ENCODE assay signal across 1 cellular context in genomic region chr12:108609535-108610335, GRCh38.
TF ChIP-seq lines count a peak whose summit lies in the region.

No MANE protein-coding gene starts in this region.

TF ChIP-seq in K562, 482 proteins besides CTCF, POLR2A, EP300 and RAD21:
- TF ChIP-seq HMGXB4 (CRISPR knock-in tag; IDR thresholded peaks at IDR 0.05) = no peak
- no peak for TF ChIP-seq BCOR (IDR thresholded peaks at IDR 0.05)
- peak; percentile 85 for TF ChIP-seq TFAP4 (CRISPR knock-in tag; IDR thresholded peaks at IDR 0.05; ENCODE audit: borderline replicate concordance)
- TF ChIP-seq ZBED1 (IDR thresholded peaks at IDR 0.05) = no peak
- TF ChIP-seq ETS1 (conservative IDR thresholded peaks at IDR 0.05; ENCODE audit: control insufficient read depth, low read depth, low read length) = no peak
- TF ChIP-seq RNF2 (IDR thresholded peaks at IDR 0.05) = no peak
- TF ChIP-seq ZNF408 (CRISPR knock-in tag; IDR thresholded peaks at IDR 0.05; ENCODE audit: low read depth) = no peak
- no peak for TF ChIP-seq JUND (IDR thresholded peaks at IDR 0.05; ENCODE audit: borderline replicate concordance, low read depth, low read length)
- no peak for TF ChIP-seq JUND (tag; IDR thresholded peaks at IDR 0.05; ENCODE audit: borderline replicate concordance, low read depth, low read length)
- TF ChIP-seq CBFA2T3 (IDR thresholded peaks at IDR 0.05) = peak; percentile 33; the same call in 1 of the 2 replicates
- TF ChIP-seq HEY1 (CRISPR knock-in tag; IDR thresholded peaks at IDR 0.05; ENCODE audit: borderline replicate concordance) = no peak
- TF ChIP-seq ESRRA (IDR thresholded peaks at IDR 0.05; ENCODE audit: borderline replicate concordance, low read depth) = peak; percentile 82
- no peak for TF ChIP-seq HNRNPUL1 (IDR thresholded peaks at IDR 0.05; ENCODE audit: low read length)
- no peak for TF ChIP-seq ZNF318 (IDR thresholded peaks at IDR 0.05; ENCODE audit: borderline replicate concordance in 1 of 2, low read depth in 1 of 2)
- TF ChIP-seq, protein P1, sequence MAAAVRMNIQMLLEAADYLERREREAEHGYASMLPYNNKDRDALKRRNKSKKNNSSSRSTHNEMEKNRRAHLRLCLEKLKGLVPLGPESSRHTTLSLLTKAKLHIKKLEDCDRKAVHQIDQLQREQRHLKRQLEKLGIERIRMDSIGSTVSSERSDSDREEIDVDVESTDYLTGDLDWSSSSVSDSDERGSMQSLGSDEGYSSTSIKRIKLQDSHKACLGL (CRISPR knock-in tag; IDR thresholded peaks at IDR 0.05; ENCODE audit: borderline replicate concordance, poor library complexity, severe bottlenecking) = no peak
- no peak for TF ChIP-seq CHD1 (IDR thresholded peaks at IDR 0.05; ENCODE audit: low read length)
- peak; percentile 9 for TF ChIP-seq DACH1 (IDR thresholded peaks at IDR 0.05; ENCODE audit: partially characterized antibody)
- TF ChIP-seq STAT6 (CRISPR knock-in tag; IDR thresholded peaks at IDR 0.05) = no peak
- TF ChIP-seq PTRF (tag; IDR thresholded peaks at IDR 0.05) = no peak
- TF ChIP-seq PRPF4 (IDR thresholded peaks at IDR 0.05; ENCODE audit: insufficient read depth, low read depth, low read length, poor library complexity, severe bottlenecking) = no peak
- no peak for TF ChIP-seq TBP (optimal IDR thresholded peaks at IDR 0.05; ENCODE audit: low read depth, low read length)
- TF ChIP-seq ERF (CRISPR knock-in tag; IDR thresholded peaks at IDR 0.05) = no peak
